ENCODE assay signal across 8 cellular contexts in the genomic region with DNA sequence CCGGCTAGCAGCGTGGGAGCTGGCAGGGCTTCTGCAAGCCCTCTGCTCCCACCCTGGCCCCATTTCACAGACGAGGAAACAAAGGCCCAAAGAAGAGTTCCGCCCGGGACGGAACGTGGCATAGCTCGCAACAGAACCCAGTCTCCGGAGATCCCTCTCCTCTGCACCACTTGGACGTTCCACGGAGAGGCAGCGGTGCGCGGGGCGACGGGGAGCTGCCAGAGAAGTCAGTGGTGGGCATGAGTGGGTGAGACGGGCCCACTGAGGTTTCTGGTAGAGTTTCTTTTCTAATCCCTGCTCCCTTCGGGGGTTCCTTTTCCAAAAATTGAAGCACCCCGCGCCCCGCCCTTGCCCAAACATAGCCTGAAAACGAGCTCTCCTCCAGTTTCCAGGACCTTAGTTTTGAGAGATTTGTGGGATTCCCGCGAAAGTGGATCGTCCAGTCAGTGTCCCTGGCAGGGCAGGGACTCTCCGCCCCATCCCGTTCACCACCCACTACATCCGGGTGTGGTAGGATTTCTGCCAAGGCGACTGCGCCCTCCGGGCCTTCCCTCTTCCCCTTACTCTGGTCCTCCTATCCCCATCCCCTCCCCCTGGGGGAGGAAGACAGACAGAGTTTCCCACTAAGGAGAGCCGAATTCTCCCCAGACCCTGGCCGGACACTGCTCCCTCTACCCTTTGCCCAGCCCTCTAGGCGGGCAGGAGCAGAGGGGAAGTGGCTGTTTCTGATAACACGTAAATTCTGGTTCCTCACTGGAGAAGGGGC. TPM values are rescaled to one million over a fixed set of nuclear protein-coding genes. Genes with fewer than 3 reads are reported as not detected.
DNase-seq lines count a peak whose midpoint lies in the region; ATAC-seq and TF ChIP-seq lines count a peak whose summit lies in the region.

No MANE protein-coding gene starts in this region.

- peak overlapping the region in 1 of 3 donors; percentile 38 for H3K27ac Mint-ChIP-seq in CD4-positive, CD25-positive, alpha-beta regulatory T cell

- DNase-seq in CD4-positive, CD25-positive, alpha-beta regulatory T cell: no peak
- DNase-seq in KBM-7: peak; percentile 28
- DNase-seq in right cardiac atrium: peak; percentile 86 to 92 (median 91)
- DNase-seq in psoas muscle: peak; percentile 73 to 76
- DNase-seq in COR-L47 (lab: John Stamatoyannopoulos, UW): no peak
- no peak for DNase-seq in kidney glomerular epithelial cell (lab: John Stamatoyannopoulos, UW)

- no peaks in the 10 kb centered on the region for H3K36me3 Mint-ChIP-seq in CD4-positive, CD25-positive, alpha-beta regulatory T cell

- intact Hi-C loops in right cardiac atrium (cut with DNase I): loop anchor here in 3 of 4 donors (5.0 to 10.0 kb wide), 3 partner anchors 57 to 245 kb away; no protein-coding TSS in a partner anchor
- intact Hi-C loops in psoas muscle (cut with DNase I): loop anchor here (1.0 to 10.0 kb wide), 4 partner anchors 63 to 378 kb away; no protein-coding TSS in a partner anchor

- H3K4me1 ChIP-seq in CD4-positive, CD25-positive, alpha-beta regulatory T cell (ENCODE audit: control insufficient read depth, insufficient read depth, low read length, poor library complexity, severe bottlenecking): peaks cover 22% of the 10 kb centered on the region
- H3K4me1 ChIP-seq in right cardiac atrium (ENCODE audit: control insufficient read depth, insufficient read depth, low read length) (no peaks in the 10 kb centered on the region), psoas muscle (peaks cover 13% of the 10 kb centered on the region)

- H3K9me3 Mint-ChIP-seq in CD4-positive, CD25-positive, alpha-beta regulatory T cell: peaks cover 0 to 5% (median 0%) of the 10 kb centered on the region in 7 donors

- no peak overlapping the region for H3K27ac ChIP-seq in CD4-positive, CD25-positive, alpha-beta regulatory T cell (ENCODE audit: insufficient read depth, low read length, poor library complexity, severe bottlenecking)
- H3K27ac ChIP-seq in angular gyrus (ENCODE audit: low read depth, low read length): peak overlapping the region; percentile 52
- peak overlapping the region; percentile 1 for H3K27ac ChIP-seq in right cardiac atrium (ENCODE audit: low read length)
- no peak overlapping the region for H3K27ac ChIP-seq in psoas muscle

- H3K4me3 Mint-ChIP-seq in CD4-positive, CD25-positive, alpha-beta regulatory T cell: peak overlapping the region; percentile 66 to 85 (median 81)

- H3K27me3 ChIP-seq in CD4-positive, CD25-positive, alpha-beta regulatory T cell (ENCODE audit: control insufficient read depth, insufficient read depth, low read length): peaks cover 23% of the 10 kb centered on the region
- no peaks in the 10 kb centered on the region for H3K27me3 ChIP-seq in right cardiac atrium (ENCODE audit: control insufficient read depth, insufficient read depth)
- peaks cover 0 to 29% (median 4%) of the 10 kb centered on the region in 3 donors for H3K27me3 ChIP-seq in psoas muscle (ENCODE audit: insufficient read depth in 3 of 3, low read length in 2 of 3)

- peaks cover 0 to 23% (median 10%) of the 10 kb centered on the region in 4 donors for H3K4me1 Mint-ChIP-seq in CD4-positive, CD25-positive, alpha-beta regulatory T cell

- H3K36me3 ChIP-seq in CD4-positive, CD25-positive, alpha-beta regulatory T cell (ENCODE audit: control insufficient read depth, insufficient read depth, low read length): no peaks in the 10 kb centered on the region
- H3K36me3 ChIP-seq in psoas muscle (ENCODE audit: insufficient read depth in 1 of 2, low read depth in 1 of 2): no peaks in the 10 kb centered on the region

- peak overlapping the region; percentile 37 for H3K4me3 ChIP-seq in CD4-positive, CD25-positive, alpha-beta regulatory T cell (ENCODE audit: low read depth, low read length)
- peak overlapping the region; percentile 52 for H3K4me3 ChIP-seq in right cardiac atrium (ENCODE audit: low read length)
- H3K4me3 ChIP-seq in psoas muscle: peak overlapping the region; percentile 86

- peaks cover 0 to 3% of the 10 kb centered on the region in 2 experiments for H3K9me3 ChIP-seq in CD4-positive, CD25-positive, alpha-beta regulatory T cell (ENCODE audit: control insufficient read depth in 2 of 2, low read length in 2 of 2)
- H3K9me3 ChIP-seq in right cardiac atrium (ENCODE audit: control insufficient read depth, low read length) (no peaks in the 10 kb centered on the region), psoas muscle (no peaks in the 10 kb centered on the region)

- ATAC-seq in CD4-positive, CD25-positive, alpha-beta regulatory T cell (ENCODE audit: low read depth in 2 of 2): peak; percentile 4 to 6
- ATAC-seq in GM19452 (IDR thresholded peaks at IDR 0.05; ENCODE audit: unreplicated experiment): peak; percentile 25
- peak; percentile 89 to 92 for ATAC-seq in right cardiac atrium
- peak; percentile 21 to 48 (median 34) for ATAC-seq in psoas muscle

- H3K27me3 Mint-ChIP-seq in CD4-positive, CD25-positive, alpha-beta regulatory T cell: peaks cover 61% of the 10 kb centered on the region

- in situ Hi-C loops in KBM-7 (cut with MboI; ENCODE audit: low pct_unique_long_range_greater_than_20kb, low sequenced_read_pairs): no loop called here

- no peak for TF ChIP-seq CTCF in psoas muscle (IDR thresholded peaks at IDR 0.05)

- WGBS in right cardiac atrium: 2% methylated on average over 35 of the region's 35 CpGs
- 5 to 11% (median 7%) methylated on average over 26 to 35 of the region's 35 CpGs for WGBS in psoas muscle, 3 donors

RNA-seq across cellular contexts. Expression of a gene that starts 0.8 kb away (rescaled TPM):
- 2.3 TPM for total RNA-seq in CD4-positive, CD25-positive, alpha-beta regulatory T cell
- polyA plus RNA-seq in CD4-positive, CD25-positive, alpha-beta regulatory T cell: under 1 TPM in 1 of 4 donors, not detected in 3; 0.18 TPM
- total RNA-seq in right cardiac atrium: 10 to 100 TPM in 2 of 4 donors, 1 to 10 TPM in 2; 5.2 to 14.5 (median 10.8) TPM
- 6.3 TPM for polyA plus RNA-seq in right cardiac atrium
- total RNA-seq in psoas muscle: 1 to 10 TPM; 1.6 to 2.2 (median 1.8) TPM
- polyA plus RNA-seq in psoas muscle: 1 to 10 TPM in 1 of 3 donors, under 1 TPM in 2; 0.42 to 3.5 (median 0.91) TPM

Comparison
In these comparisons a context has a peak if more than half of its experiments do, and no peak if none do; other contexts are left out.
1. ATAC-seq: peak in every context shown above with its lines; median percentile 90 in right cardiac atrium; 34 in psoas muscle; 25 in GM19452; 5 in CD4-positive, CD25-positive, alpha-beta regulatory T cell.
2. DNase-seq: peak in KBM-7 (single experiment), right cardiac atrium (3 of 3) and psoas muscle (2 of 2); none in CD4-positive, CD25-positive, alpha-beta regulatory T cell (0 of 3), COR-L47 (single experiment) and kidney glomerular epithelial cell (single experiment).
3. H3K27ac ChIP-seq: peak in angular gyrus (single experiment) and right cardiac atrium (single experiment); none in CD4-positive, CD25-positive, alpha-beta regulatory T cell (single experiment) and psoas muscle (single experiment).
4. Peak in every context shown above with its lines, with median percentiles within 50 percentile points of each other: H3K4me3 ChIP-seq.